In the genomic region with DNA sequence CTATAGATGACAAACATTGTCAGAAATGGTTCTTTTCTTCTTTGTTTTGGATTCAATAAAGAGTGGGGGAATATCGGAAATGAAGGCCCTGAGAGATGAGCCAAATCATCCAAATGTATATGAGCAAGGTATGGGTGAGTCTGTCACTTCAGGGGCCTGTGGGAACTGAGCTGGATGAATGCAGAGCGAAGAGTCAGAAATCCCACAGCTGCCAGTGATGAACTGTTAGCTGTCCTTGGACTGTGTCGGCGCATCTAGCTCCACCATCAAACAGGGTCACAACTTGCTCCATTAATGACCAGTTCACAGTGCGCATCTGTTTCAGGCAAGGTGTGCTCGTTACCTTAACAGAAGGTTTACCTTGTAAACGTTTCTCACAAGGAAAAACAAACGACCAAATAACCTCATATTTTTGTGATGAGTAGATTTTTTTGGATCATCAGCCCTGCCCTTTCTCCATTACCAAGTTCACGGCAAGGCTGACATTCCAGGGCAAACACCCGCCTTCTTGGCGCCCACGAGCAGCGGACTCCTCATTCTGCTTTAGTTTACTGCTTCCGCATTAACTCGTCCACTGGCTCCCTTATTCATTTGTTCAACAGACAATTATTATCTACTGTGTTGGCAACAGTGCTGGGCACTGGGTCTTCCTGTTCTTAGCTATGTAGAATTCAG, we compare ENCODE assay signal across 1 cellular context.
TF ChIP-seq lines count a peak whose summit lies in the region.

No MANE protein-coding gene starts in this region.

TF ChIP-seq in HCT116, 20 proteins besides CTCF, POLR2A, EP300 and RAD21 (continued from another document):
- TF ChIP-seq, protein P1, sequence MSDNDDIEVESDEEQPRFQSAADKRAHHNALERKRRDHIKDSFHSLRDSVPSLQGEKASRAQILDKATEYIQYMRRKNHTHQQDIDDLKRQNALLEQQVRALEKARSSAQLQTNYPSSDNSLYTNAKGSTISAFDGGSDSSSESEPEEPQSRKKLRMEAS (IDR thresholded peaks at IDR 0.05), result no peak
- TF ChIP-seq JUND (IDR thresholded peaks at IDR 0.05), result no peak
- TF ChIP-seq, protein P2, sequence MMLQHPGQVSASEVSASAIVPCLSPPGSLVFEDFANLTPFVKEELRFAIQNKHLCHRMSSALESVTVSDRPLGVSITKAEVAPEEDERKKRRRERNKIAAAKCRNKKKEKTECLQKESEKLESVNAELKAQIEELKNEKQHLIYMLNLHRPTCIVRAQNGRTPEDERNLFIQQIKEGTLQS (IDR thresholded peaks at IDR 0.05), result no peak
- no peak for TF ChIP-seq EZH2 (IDR thresholded peaks at IDR 0.05)
- no peak for TF ChIP-seq POLR2AphosphoS5 (IDR thresholded peaks at IDR 0.05; ENCODE audit: low read depth, low read length)
- TF ChIP-seq CEBPB (IDR thresholded peaks at IDR 0.05; ENCODE audit: low read depth), result no peak
- no peak for TF ChIP-seq EGR1 (IDR thresholded peaks at IDR 0.05; ENCODE audit: low read depth)
- TF ChIP-seq, protein P3, sequence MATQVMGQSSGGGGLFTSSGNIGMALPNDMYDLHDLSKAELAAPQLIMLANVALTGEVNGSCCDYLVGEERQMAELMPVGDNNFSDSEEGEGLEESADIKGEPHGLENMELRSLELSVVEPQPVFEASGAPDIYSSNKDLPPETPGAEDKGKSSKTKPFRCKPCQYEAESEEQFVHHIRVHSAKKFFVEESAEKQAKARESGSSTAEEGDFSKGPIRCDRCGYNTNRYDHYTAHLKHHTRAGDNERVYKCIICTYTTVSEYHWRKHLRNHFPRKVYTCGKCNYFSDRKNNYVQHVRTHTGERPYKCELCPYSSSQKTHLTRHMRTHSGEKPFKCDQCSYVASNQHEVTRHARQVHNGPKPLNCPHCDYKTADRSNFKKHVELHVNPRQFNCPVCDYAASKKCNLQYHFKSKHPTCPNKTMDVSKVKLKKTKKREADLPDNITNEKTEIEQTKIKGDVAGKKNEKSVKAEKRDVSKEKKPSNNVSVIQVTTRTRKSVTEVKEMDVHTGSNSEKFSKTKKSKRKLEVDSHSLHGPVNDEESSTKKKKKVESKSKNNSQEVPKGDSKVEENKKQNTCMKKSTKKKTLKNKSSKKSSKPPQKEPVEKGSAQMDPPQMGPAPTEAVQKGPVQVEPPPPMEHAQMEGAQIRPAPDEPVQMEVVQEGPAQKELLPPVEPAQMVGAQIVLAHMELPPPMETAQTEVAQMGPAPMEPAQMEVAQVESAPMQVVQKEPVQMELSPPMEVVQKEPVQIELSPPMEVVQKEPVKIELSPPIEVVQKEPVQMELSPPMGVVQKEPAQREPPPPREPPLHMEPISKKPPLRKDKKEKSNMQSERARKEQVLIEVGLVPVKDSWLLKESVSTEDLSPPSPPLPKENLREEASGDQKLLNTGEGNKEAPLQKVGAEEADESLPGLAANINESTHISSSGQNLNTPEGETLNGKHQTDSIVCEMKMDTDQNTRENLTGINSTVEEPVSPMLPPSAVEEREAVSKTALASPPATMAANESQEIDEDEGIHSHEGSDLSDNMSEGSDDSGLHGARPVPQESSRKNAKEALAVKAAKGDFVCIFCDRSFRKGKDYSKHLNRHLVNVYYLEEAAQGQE (IDR thresholded peaks at IDR 0.05; ENCODE audit: low read depth), result no peak
- no peak for TF ChIP-seq EZH2phosphoT487 (IDR thresholded peaks at IDR 0.05; ENCODE audit: borderline replicate concordance)
- no peak for TF ChIP-seq YY1 (IDR thresholded peaks at IDR 0.05; ENCODE audit: extremely low read depth, insufficient replicate concordance, low read depth, low read length)
- no peak for TF ChIP-seq SIN3A (IDR thresholded peaks at IDR 0.05; ENCODE audit: low read depth)
- no peak for TF ChIP-seq SP1 (IDR thresholded peaks at IDR 0.05; ENCODE audit: low read depth)
TF ChIP-seq in HCT116: peak in this region for 0.
